Comparison of ENCODE assay signal across 17 cellular contexts in genomic region chr12:78249578-78249977, GRCh38.
DNase-seq lines count a peak whose midpoint lies in the region; ATAC-seq, FAIRE-seq and TF ChIP-seq lines count a peak whose summit lies in the region.
"Had no signal": no experiment of that assay in that cellular context is flagged by ENCODE, and none has a peak within 500 bp of the region (broad histone marks: within the 10 kb centered on the region; RNA-seq: fewer than 3 reads in every experiment).

No MANE protein-coding gene starts in this region.

- H3K9me3 ChIP-seq in HepG2 (ENCODE audit: low read length), result no peaks in the 10 kb centered on the region
- H3K9me3 ChIP-seq in right lobe of liver, result no peaks in the 10 kb centered on the region
- H3K9me3 ChIP-seq in IMR-90 (ENCODE audit: control insufficient read depth, insufficient read depth, low read length), result no peaks in the 10 kb centered on the region
- H3K9me3 ChIP-seq: BE2C had no signal

- H3K36me3 ChIP-seq in HepG2 (replicated peaks in 1 of 2; ENCODE audit: control insufficient read depth in 1 of 2, insufficient read depth in 2 of 2, low read length in 2 of 2), result no peaks in the 10 kb centered on the region
- no peaks in the 10 kb centered on the region for H3K36me3 ChIP-seq in right lobe of liver
- H3K36me3 ChIP-seq in IMR-90 (ENCODE audit: control insufficient read depth, insufficient read depth, low read length), result no peaks in the 10 kb centered on the region
- H3K36me3 ChIP-seq: BE2C had no signal

- H2BK120ac ChIP-seq in IMR-90 (ENCODE audit: low read depth, low read length), result no peak overlapping the region

- ATAC-seq in HepG2, result no peak
- ATAC-seq in right lobe of liver, result no peak
- no peak for ATAC-seq in IMR-90 (ENCODE audit: low read depth)

- DNase-seq in HepG2 (ENCODE audit: low spot score) (no peak), right lobe of liver (no peak), IMR-90 (no peak), glutamatergic neuron (no peak), occipital lobe (lab: John Stamatoyannopoulos, UW) (no peak), pons (ENCODE audit: low spot score) (no peak)
- DNase-seq: ACHN; BE2C; C1 segment of cervical spinal cord; CD4-positive, CD25-positive, alpha-beta regulatory T cell; CD8-positive, alpha-beta memory T cell; COR-L47; DMS153; DMS79; GF-D8; H9 had no signal

- intact Hi-C loops in HepG2 (cut with micrococcal nuclease; ENCODE audit: unreplicated experiment) (no loop called here), right lobe of liver (cut with DNase I) (no loop called here), IMR-90 (cut with micrococcal nuclease) (no loop called here)

- BruUV-seq in HepG2 (replicated peaks; lab: Mats Ljungman, UMichigan), result no TSS peak
- no TSS peak for BruUV-seq in IMR-90 (replicated peaks; lab: Mats Ljungman, UMichigan)

- peaks cover 3% of the 10 kb centered on the region for H3K27me3 Mint-ChIP-seq in glutamatergic neuron (ENCODE audit: unreplicated experiment)
- H3K27me3 Mint-ChIP-seq: CD4-positive, CD25-positive, alpha-beta regulatory T cell; CD8-positive, alpha-beta memory T cell had no signal

- no peak overlapping the region for H4K91ac ChIP-seq in IMR-90 (ENCODE audit: insufficient read depth, low read depth, low read length)

- no peak overlapping the region for H2AFZ ChIP-seq in HepG2 (ENCODE audit: low read length)
- no peak overlapping the region for H2AFZ ChIP-seq in IMR-90 (replicated peaks; ENCODE audit: low read length, poor library complexity)

- 2% methylated on average over 3 of the region's 3 CpGs for WGBS in HepG2 (ENCODE audit: low lambda C conversion rate)
- 61% methylated on average over 3 of the region's 3 CpGs for WGBS in right lobe of liver (ENCODE audit: insufficient coverage, low coverage, low lambda C conversion rate, missing lambda C conversion rate)
- no CpG with 5 or more reads among the region's 3 CpGs for WGBS in IMR-90 (ENCODE audit: extremely low coverage in 2 of 2, insufficient read length in 1 of 2), 2 experiments

- peaks cover 6% of the 10 kb centered on the region for H3K9me3 Mint-ChIP-seq in glutamatergic neuron (ENCODE audit: unreplicated experiment)

- no peak for TF ChIP-seq EP300 in HepG2 (IDR thresholded peaks at IDR 0.05; ENCODE audit: low read depth in 2 of 2, low read length in 2 of 2)
- no peak for TF ChIP-seq EP300 in HepG2 (CRISPR knock-in tag; IDR thresholded peaks at IDR 0.05; ENCODE audit: borderline replicate concordance)

- TF ChIP-seq CTCF in HepG2 (CRISPR knock-in tag; IDR thresholded peaks at IDR 0.05), result no peak
- no peak for TF ChIP-seq CTCF in right lobe of liver (IDR thresholded peaks at IDR 0.05)
- TF ChIP-seq CTCF in IMR-90 (conservative IDR thresholded peaks at IDR 0.05; ENCODE audit: low read depth, low read length), result no peak
- no peak for TF ChIP-seq CTCF in glutamatergic neuron (IDR thresholded peaks at IDR 0.05; ENCODE audit: partially characterized antibody, unreplicated experiment)

- TF ChIP-seq RAD21 in HepG2 (CRISPR knock-in tag; IDR thresholded peaks at IDR 0.05) (no peak), IMR-90 (IDR thresholded peaks at IDR 0.05; ENCODE audit: low read length) (no peak)

- H3K18ac ChIP-seq in IMR-90 (ENCODE audit: low read depth, low read length), result no peak overlapping the region

- no peak overlapping the region for H3K4me2 ChIP-seq in HepG2 (ENCODE audit: low read depth, low read length)
- no peak overlapping the region for H3K4me2 ChIP-seq in IMR-90 (ENCODE audit: low read depth, low read length)

- H3K4ac ChIP-seq in IMR-90 (ENCODE audit: low read depth, low read length), result no peak overlapping the region

- FAIRE-seq in HepG2 (lab: Jason Lieb, UNC), result no peak
- FAIRE-seq: H1 had no signal

- CTCF ChIA-PET in HepG2 (lab: Yijun Ruan, JAX; ENCODE audit: low intra/inter-chr PET ratio, low total read pairs) (no interaction called here), IMR-90 (lab: Yijun Ruan, JAX) (no interaction called here)

- H3K9ac ChIP-seq in HepG2 (ENCODE audit: insufficient read depth, low read depth, low read length) (no peak overlapping the region), IMR-90 (ENCODE audit: low read depth, low read length) (no peak overlapping the region)

- no peak overlapping the region for H3K56ac ChIP-seq in IMR-90 (ENCODE audit: extremely low read depth, insufficient read depth, low read length)

- H3K36me3 Mint-ChIP-seq in glutamatergic neuron (ENCODE audit: unreplicated experiment), result peaks cover 11% of the 10 kb centered on the region
- H3K36me3 Mint-ChIP-seq: CD4-positive, CD25-positive, alpha-beta regulatory T cell; CD8-positive, alpha-beta memory T cell had no signal

- no peak overlapping the region for H4K5ac ChIP-seq in IMR-90 (ENCODE audit: low read depth, low read length)

- H3K9me1 ChIP-seq in IMR-90 (ENCODE audit: insufficient read depth, low read length), result no peaks in the 10 kb centered on the region

- no peak overlapping the region for H2AK9ac ChIP-seq in IMR-90 (replicated peaks; ENCODE audit: low read depth, low read length, poor library complexity)

- peak overlapping the region; percentile 76 for H3K27ac Mint-ChIP-seq in glutamatergic neuron (ENCODE audit: unreplicated experiment)
- H3K27ac Mint-ChIP-seq: CD4-positive, CD25-positive, alpha-beta regulatory T cell; CD8-positive, alpha-beta memory T cell; H9 had no signal

- no peak overlapping the region for H3K4me3 ChIP-seq in HepG2 (replicated peaks in 1 of 3; ENCODE audit: insufficient read depth in 1 of 3, low read depth in 2 of 3, low read length in 3 of 3)
- H3K4me3 ChIP-seq in right lobe of liver, result no peak overlapping the region
- H3K4me3 ChIP-seq in IMR-90 (ENCODE audit: insufficient read depth, low read depth, low read length), result no peak overlapping the region

- dilution Hi-C loops in IMR-90 (cut with HindIII; ENCODE audit: low sequenced_read_pairs, unreplicated experiment), result no loop called here

- no peak overlapping the region for H2BK15ac ChIP-seq in IMR-90 (ENCODE audit: low read depth, low read length)

- no peak overlapping the region for H3K23ac ChIP-seq in IMR-90 (ENCODE audit: low read depth, low read length)

- TF ChIP-seq POLR2A in HepG2 (IDR thresholded peaks at IDR 0.05; ENCODE audit: insufficient read depth in 1 of 2, low read depth in 2 of 2, low read length in 2 of 2) (no peak), right lobe of liver (IDR thresholded peaks at IDR 0.05) (no peak), IMR-90 (IDR thresholded peaks at IDR 0.05; ENCODE audit: low read depth, low read length) (no peak)

- peaks cover 12% of the 10 kb centered on the region for H3K4me1 Mint-ChIP-seq in glutamatergic neuron (ENCODE audit: low read depth, unreplicated experiment)
- H3K4me1 Mint-ChIP-seq: CD4-positive, CD25-positive, alpha-beta regulatory T cell; CD8-positive, alpha-beta memory T cell had no signal

- POLR2A ChIA-PET in HepG2 (lab: Yijun Ruan, JAX) (no interaction called here), IMR-90 (lab: Charles Lee; ENCODE audit: unreplicated experiment) (no interaction called here)

- no peak overlapping the region for H3K4me3 Mint-ChIP-seq in glutamatergic neuron (ENCODE audit: unreplicated experiment)
- H3K4me3 Mint-ChIP-seq: CD4-positive, CD25-positive, alpha-beta regulatory T cell; CD8-positive, alpha-beta memory T cell; H9 had no signal

- H4K20me1 ChIP-seq in HepG2 (ENCODE audit: insufficient read depth, low read length) (no peaks in the 10 kb centered on the region), IMR-90 (ENCODE audit: insufficient read depth, low read length) (no peaks in the 10 kb centered on the region)

- H2BK20ac ChIP-seq in IMR-90 (ENCODE audit: low read depth, low read length), result no peak overlapping the region

- no peaks in the 10 kb centered on the region for H3K79me1 ChIP-seq in IMR-90 (ENCODE audit: low read depth in 1 of 2, low read length in 2 of 2)

- H3K27ac ChIP-seq in HepG2 (ENCODE audit: extremely low read length, insufficient read depth, low read length) (no peak overlapping the region), right lobe of liver (no peak overlapping the region), IMR-90 (ENCODE audit: insufficient read depth, low read length) (no peak overlapping the region)

- no peak overlapping the region for H2BK5ac ChIP-seq in IMR-90 (ENCODE audit: low read depth, low read length, poor library complexity, severe bottlenecking)

- no peak overlapping the region for H2AK5ac ChIP-seq in IMR-90 (ENCODE audit: low read depth, low read length)

- H3K79me2 ChIP-seq in HepG2 (ENCODE audit: insufficient read depth, low read length), result no peaks in the 10 kb centered on the region

- H4K8ac ChIP-seq in IMR-90 (ENCODE audit: low read depth in 2 of 2, low read length in 2 of 2), result no peak overlapping the region

- no peak overlapping the region for H3K14ac ChIP-seq in IMR-90 (replicated peaks; ENCODE audit: low read depth, low read length)

- in situ Hi-C loops in HepG2 (cut with HindIII; ENCODE audit: extremely low pct_ligation_motif_present, low pct_unique_long_range_greater_than_20kb) (no loop called here), IMR-90 (cut with MboI; ENCODE audit: low sequenced_read_pairs) (no loop called here)

- H3K27me3 ChIP-seq in HepG2 (ENCODE audit: control insufficient read depth in 1 of 2, insufficient read depth in 2 of 2, low read length in 2 of 2) (no peaks in the 10 kb centered on the region), right lobe of liver (no peaks in the 10 kb centered on the region), IMR-90 (ENCODE audit: control insufficient read depth, insufficient read depth, low read length) (no peaks in the 10 kb centered on the region)

- H3K4me1 ChIP-seq in HepG2 (ENCODE audit: insufficient read depth, low read length), result no peaks in the 10 kb centered on the region
- H3K4me1 ChIP-seq in right lobe of liver, result no peaks in the 10 kb centered on the region
- H3K4me1 ChIP-seq in IMR-90 (ENCODE audit: control insufficient read depth, insufficient read depth, low read length), result no peaks in the 10 kb centered on the region
- H3K4me1 ChIP-seq: BE2C had no signal

TF ChIP-seq in HepG2, 621 proteins besides CTCF, POLR2A, EP300 and RAD21 (continues in another document):
- TF ChIP-seq ZNF530 (CRISPR knock-in tag; IDR thresholded peaks at IDR 0.05; ENCODE audit: low read depth) (no peak), JUNB (CRISPR knock-in tag; IDR thresholded peaks at IDR 0.05; ENCODE audit: borderline replicate concordance) (no peak), ZNF746 (CRISPR knock-in tag; IDR thresholded peaks at IDR 0.05) (no peak), MAFK (conservative IDR thresholded peaks at IDR 0.05 in 1 of 2, IDR thresholded peaks at IDR 0.05 in 1 of 2; ENCODE audit: low read length in 2 of 2) (peak; percentile 31 to 55; a peak in 3 of 4 replicates), NFE2L2 (IDR thresholded peaks at IDR 0.05; ENCODE audit: low read length) (0 out of 2 replicates have a peak, but pooled peaks have one; percentile 30)

TF ChIP-seq in IMR-90, 13 proteins besides CTCF, POLR2A, EP300 and RAD21:
- TF ChIP-seq CHD1 (IDR thresholded peaks at IDR 0.05; ENCODE audit: low read depth, low read length) (no peak), NFE2L2 (IDR thresholded peaks at IDR 0.05; ENCODE audit: low read depth, low read length) (0 out of 2 replicates have a peak, but pooled peaks have one; percentile 21), MAFK (IDR thresholded peaks at IDR 0.05; ENCODE audit: low read depth, low read length) (no peak)
